10 cellular contexts compared by ENCODE assay signal in genomic region chr6:54992789-54993188, GRCh38.
A peak's percentile ranks its signal among the peaks of the same experiment; 100 is the strongest.
DNase-seq lines count a peak whose midpoint lies in the region; ATAC-seq and TF ChIP-seq lines count a peak whose summit lies in the region.
"Had no signal": no experiment of that assay in that cellular context is flagged by ENCODE, and none has a peak within 500 bp of the region (broad histone marks: within the 10 kb centered on the region; RNA-seq: fewer than 3 reads in every experiment).

No MANE protein-coding gene starts in this region.

- no peaks in the 10 kb centered on the region for H3K36me3 ChIP-seq in upper lobe of right lung
- H3K36me3 ChIP-seq: BLaER1 had no signal

- TF ChIP-seq CTCF in chondrocyte (IDR thresholded peaks at IDR 0.05), result peak; percentile 52
- peak; percentile 9 for TF ChIP-seq CTCF in upper lobe of right lung (IDR thresholded peaks at IDR 0.05)

- DNase-seq in activated CD4-positive, alpha-beta T cell treated with anti-CD3 and anti-CD28 coated beads for 48 hours, result peak; percentile 3
- no peak for DNase-seq in activated CD4-positive, alpha-beta T cell treated with anti-CD3 and anti-CD28 coated beads, Interleukin-2, amount 50 U/mL, for 48 hours
- peak; percentile 7 to 15 for DNase-seq in Kasumi-1 (lab: John Stamatoyannopoulos, UW)
- DNase-seq in chondrocyte (ENCODE audit: low spot score), result no peak
- no peak for DNase-seq in upper lobe of right lung
- DNase-seq in NOMO-1 treated with dmso at 0.1 percent for 144 hours (lab: John Stamatoyannopoulos, UW; ENCODE audit: unreplicated experiment), result no peak
- DNase-seq: stimulated activated naive CD4-positive, alpha-beta T cell had no signal

- peaks cover 7% of the 10 kb centered on the region for H3K4me1 Mint-ChIP-seq in chondrocyte (ENCODE audit: low read depth)

- no peaks in the 10 kb centered on the region for H3K9me3 ChIP-seq in upper lobe of right lung

- H3K27ac Mint-ChIP-seq in chondrocyte (ENCODE audit: unreplicated experiment), result no peak overlapping the region

- peak; percentile 16 for ATAC-seq in upper lobe of right lung
- ATAC-seq in GM19324 (IDR thresholded peaks at IDR 0.05; ENCODE audit: low FRiP score, unreplicated experiment), result no peak
- no peak for ATAC-seq in HG03045 (IDR thresholded peaks at IDR 0.05; ENCODE audit: unreplicated experiment)

- H3K9me3 Mint-ChIP-seq in chondrocyte (ENCODE audit: low read depth), result peaks cover 11% of the 10 kb centered on the region

- peaks cover 6% of the 10 kb centered on the region for H3K36me3 Mint-ChIP-seq in chondrocyte (ENCODE audit: low read depth)

- H3K4me3 Mint-ChIP-seq in chondrocyte (ENCODE audit: unreplicated experiment), result no peak overlapping the region

- H3K27ac ChIP-seq in upper lobe of right lung, result no peak overlapping the region
- H3K27ac ChIP-seq: BLaER1 had no signal

- intact Hi-C loops in upper lobe of right lung (cut with DNase I), result no loop called here

- H3K27me3 ChIP-seq in upper lobe of right lung, result no peaks in the 10 kb centered on the region
- H3K27me3 ChIP-seq: BLaER1 had no signal

- no peaks in the 10 kb centered on the region for H3K27me3 Mint-ChIP-seq in chondrocyte (ENCODE audit: low read depth)

- no peak overlapping the region for H3K4me3 ChIP-seq in upper lobe of right lung
- H3K4me3 ChIP-seq: BLaER1 had no signal

- H3K4me1 ChIP-seq in upper lobe of right lung, result no peaks in the 10 kb centered on the region
- H3K4me1 ChIP-seq: BLaER1 had no signal

Comparison
In these comparisons a context has a peak if more than half of its experiments do, and no peak if none do; other contexts are left out.
1. DNase-seq: peak in activated CD4-positive, alpha-beta T cell treated with anti-CD3 and anti-CD28 coated beads for 48 hours (single experiment) and Kasumi-1 (2 of 2); none in activated CD4-positive, alpha-beta T cell treated with anti-CD3 and anti-CD28 coated beads, Interleukin-2, amount 50 U/mL, for 48 hours (0 of 2), chondrocyte (single experiment), upper lobe of right lung (single experiment) and NOMO-1 treated with dmso at 0.1 percent for 144 hours (single experiment).